Comparison of ENCODE assay signal across 22 cellular contexts in the genomic region with DNA sequence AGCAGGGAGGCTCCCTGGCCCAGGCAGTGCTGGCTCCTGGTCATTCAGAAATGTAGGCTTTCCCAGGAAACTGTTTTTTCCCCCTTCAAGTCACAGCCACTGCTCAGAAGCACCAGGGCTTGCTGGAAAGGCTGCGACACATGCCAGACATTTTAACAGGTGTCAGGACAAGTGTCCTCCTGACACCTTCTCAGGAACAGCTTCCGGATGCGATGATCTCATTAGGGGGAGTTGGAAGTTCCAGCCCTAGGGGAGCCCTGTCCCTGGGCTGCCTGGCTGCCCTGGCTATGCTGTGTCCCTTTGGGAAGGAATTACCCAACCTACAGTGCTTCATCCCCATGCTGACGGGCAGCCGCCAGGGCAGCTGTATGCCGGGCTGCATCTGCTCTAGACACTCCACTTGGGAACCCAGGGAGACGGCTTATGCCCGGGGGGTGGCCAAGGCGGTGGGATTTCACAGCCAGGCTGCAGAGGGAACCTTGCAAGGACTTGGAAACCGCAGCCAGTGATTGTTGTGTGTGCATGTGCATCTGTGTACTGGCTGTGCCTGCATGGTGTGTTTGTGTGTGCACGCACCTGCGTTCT. TPM values are rescaled to one million over a fixed set of nuclear protein-coding genes. Genes with fewer than 3 reads are reported as not detected.
"Had no signal": no experiment of that assay in that cellular context is flagged by ENCODE, and none has a peak within 500 bp of the region (broad histone marks: within the 10 kb centered on the region; RNA-seq: fewer than 3 reads in every experiment).

No MANE protein-coding gene starts in this region.

- FAIRE-seq: K562 had no signal

- H3K27ac ChIP-seq: breast epithelium, VCaP had no signal

- H3K36me3 ChIP-seq: breast epithelium had no signal

- H3K9me3 ChIP-seq: breast epithelium had no signal

- H3K4me1 ChIP-seq: breast epithelium had no signal

- ATAC-seq: activated CD4-positive, alpha-beta T cell treated with anti-CD3 and anti-CD28 coated beads for 36 hours; activated T-helper 17 cell treated with anti-CD3 and anti-CD28 coated beads, Interleukin-2, amount 50 U/mL, for 72 hours; K562 had no signal

- DNase-seq: activated CD4-positive, alpha-beta memory T cell treated with anti-CD3 and anti-CD28 coated beads, Interleukin-2, amount 10 ng/mL, durations not matched to agents 7 days and 5 days; activated CD4-positive, alpha-beta T cell treated with anti-CD3 and anti-CD28 coated beads for 36 hours; activated CD4-positive, alpha-beta T cell treated with anti-CD3 and anti-CD28 coated beads, Interleukin-2, amount 50 U/mL, for 1 hour; activated gamma-delta T cell; activated naive CD4-positive, alpha-beta T cell treated with anti-CD3 and anti-CD28 coated beads for 36 hours; activated T-cell treated with anti-CD3 and anti-CD28 coated beads for 4 hours; activated T-cell treated with anti-CD3 and anti-CD28 coated beads, Interleukin-2, amount 50 U/mL, for 48 hours; Kasumi-1; NCI-H1048; NCI-H146; NCI-H187 treated with DMSO at 0.1 percent for 48 hours; NCI-H446; NCI-H524 treated with DMSO at 0.1 percent for 48 hours; NCI-H748 treated with DMSO at 0.1 percent for 48 hours; SIG-M5; T-helper 2 cell had no signal

- H3K4me3 ChIP-seq: breast epithelium, K562 had no signal

RNA-seq across cellular contexts. Expression of a gene that starts 41.8 kb away (rescaled TPM):
- total RNA-seq: activated CD4-positive, alpha-beta memory T cell treated with anti-CD3 and anti-CD28 coated beads, Interleukin-2, amount 10 ng/mL, durations not matched to agents 7 days and 5 days; activated CD4-positive, alpha-beta T cell treated with anti-CD3 and anti-CD28 coated beads for 36 hours; activated CD8-positive, alpha-beta memory T cell treated with anti-CD3 and anti-CD28 coated beads for 36 hours; activated T-helper 17 cell treated with anti-CD3 and anti-CD28 coated beads, Interleukin-2, amount 50 U/mL, for 72 hours; K562; OCI-LY7 had no signal
- polyA plus RNA-seq: K562 had no signal
